Comparison of ENCODE assay signal across 20 cellular contexts in the genomic region with DNA sequence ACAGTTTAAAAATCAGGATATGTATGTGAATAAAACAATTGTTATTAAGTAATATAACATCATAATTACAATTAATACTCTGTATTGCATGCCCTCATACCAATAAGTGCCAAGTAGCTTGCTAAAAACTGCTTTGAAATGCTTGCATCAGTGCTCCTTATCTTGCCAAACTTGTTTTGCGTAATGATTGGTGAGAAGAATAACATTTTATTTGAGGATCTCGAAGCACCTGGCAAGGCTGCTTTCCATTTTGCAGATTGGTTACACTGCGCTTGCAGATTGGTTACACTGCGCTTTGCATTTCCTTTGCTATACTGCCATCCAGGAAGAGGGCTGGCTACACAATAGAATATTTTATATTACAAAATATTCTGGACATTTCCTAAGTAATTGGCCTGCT. TPM values are rescaled to one million over a fixed set of nuclear protein-coding genes. Genes with fewer than 3 reads are reported as not detected.
DNase-seq lines count a peak whose midpoint lies in the region; ATAC-seq, FAIRE-seq and TF ChIP-seq lines count a peak whose summit lies in the region.
"Had no signal": no experiment of that assay in that cellular context is flagged by ENCODE, and none has a peak within 500 bp of the region (broad histone marks: within the 10 kb centered on the region; RNA-seq: fewer than 3 reads in every experiment).

No MANE protein-coding gene starts in this region.

- H3K27ac Mint-ChIP-seq in mesothelial cell of epicardium, result peak overlapping the region; percentile 71
- H3K27ac Mint-ChIP-seq: activated naive CD8-positive, alpha-beta T cell treated with anti-CD3 and anti-CD28 coated beads, Interleukin-2, amount 10 ng/mL, durations not matched to agents 7 days and 5 days; dendritic cell treated with granulocyte-macrophage colony-stimulating factor and Interleukin-4, amounts not matched to agents 40 ng/mL and 50 ng/mL, for 4 days; HFFc6; T-helper 1 cell treated with Interleukin-12 subunit alpha and Interleukin-12 subunit beta and Interleukin-4 antibody, amounts not matched to agents 30 μg/mL and 1 μg/mL, for 36 hours had no signal

- H4K20me1 ChIP-seq in HepG2 (ENCODE audit: insufficient read depth, low read length), result no peaks in the 10 kb centered on the region
- H4K20me1 ChIP-seq in PC-3 (ENCODE audit: low read length), result no peaks in the 10 kb centered on the region

- TF ChIP-seq RAD21 in liver (IDR thresholded peaks at IDR 0.05) (no peak), HepG2 (CRISPR knock-in tag; IDR thresholded peaks at IDR 0.05) (no peak)

- H3K27me3 ChIP-seq in liver (ENCODE audit: control insufficient read depth in 4 of 4, insufficient read depth in 4 of 4, low read length in 3 of 4) (no peaks in the 10 kb centered on the region), HepG2 (ENCODE audit: control insufficient read depth in 1 of 2, insufficient read depth in 2 of 2, low read length in 2 of 2) (peaks cover 0 to 13% of the 10 kb centered on the region in 2 experiments; a peak in 2 of 5 replicates), PC-3 (ENCODE audit: low read length) (no peaks in the 10 kb centered on the region), WERI-Rb-1 (ENCODE audit: insufficient read depth, low read depth, severe bottlenecking) (no peaks in the 10 kb centered on the region)
- H3K27me3 ChIP-seq: upper lobe of right lung had no signal

- no peak for TF ChIP-seq POLR2A in HepG2 (IDR thresholded peaks at IDR 0.05; ENCODE audit: insufficient read depth in 1 of 2, low read depth in 2 of 2, low read length in 2 of 2)

- no peaks in the 10 kb centered on the region for H3F3A ChIP-seq in PC-3 (ENCODE audit: low read length, unreplicated experiment)

- H3K9ac ChIP-seq in liver (ENCODE audit: low read depth in 1 of 2, low read length in 2 of 2), result no peak overlapping the region
- H3K9ac ChIP-seq in HepG2 (ENCODE audit: insufficient read depth, low read depth, low read length), result no peak overlapping the region
- no peak overlapping the region for H3K9ac ChIP-seq in PC-3 (ENCODE audit: low read length)

- H3K4me1 Mint-ChIP-seq in mesothelial cell of epicardium, result peaks cover 16% of the 10 kb centered on the region

- in situ Hi-C loops in HepG2 (cut with HindIII; ENCODE audit: extremely low pct_ligation_motif_present, low pct_unique_long_range_greater_than_20kb), result no loop called here

- no peak overlapping the region for H3K4me2 ChIP-seq in HepG2 (ENCODE audit: low read depth, low read length)
- H3K4me2 ChIP-seq in PC-3 (ENCODE audit: low read length), result no peak overlapping the region

- H3K4me3 Mint-ChIP-seq in mesothelial cell of epicardium, result no peak overlapping the region
- H3K4me3 Mint-ChIP-seq: activated naive CD8-positive, alpha-beta T cell treated with anti-CD3 and anti-CD28 coated beads, Interleukin-2, amount 10 ng/mL, durations not matched to agents 7 days and 5 days; dendritic cell treated with granulocyte-macrophage colony-stimulating factor and Interleukin-4, amounts not matched to agents 40 ng/mL and 50 ng/mL, for 4 days; T-helper 1 cell treated with Interleukin-12 subunit alpha and Interleukin-12 subunit beta and Interleukin-4 antibody, amounts not matched to agents 30 μg/mL and 1 μg/mL, for 36 hours had no signal

- POLR2A ChIA-PET in HepG2 (lab: Yijun Ruan, JAX) (no interaction called here), PC-3 (lab: Charles Lee; ENCODE audit: unreplicated experiment) (no interaction called here)

- CTCF ChIA-PET in HepG2 (lab: Yijun Ruan, JAX; ENCODE audit: low intra/inter-chr PET ratio, low total read pairs) (no interaction called here), PC-3 (lab: Charles Lee) (no interaction called here)

- ATAC-seq in HepG2 (no peak), PC-3 (no peak), HG03457 (IDR thresholded peaks at IDR 0.05; ENCODE audit: unreplicated experiment) (no peak)
- ATAC-seq: left lung; right cardiac atrium; stimulated activated naive CD8-positive, alpha-beta T cell treated with anti-CD3 and anti-CD28 coated beads, Interleukin-15, Interleukin-2, amounts not matched to agents 100 U/mL and 50 U/mL, for 24 hours; upper lobe of right lung had no signal

- H3K36me3 ChIP-seq in liver (ENCODE audit: control insufficient read depth in 4 of 4, insufficient read depth in 3 of 4, low read depth in 1 of 4, low read length in 3 of 4) (no peaks in the 10 kb centered on the region), HepG2 (replicated peaks in 1 of 2; ENCODE audit: control insufficient read depth in 1 of 2, insufficient read depth in 2 of 2, low read length in 2 of 2) (no peaks in the 10 kb centered on the region), PC-3 (ENCODE audit: low read depth, low read length) (no peaks in the 10 kb centered on the region), WERI-Rb-1 (no peaks in the 10 kb centered on the region)
- H3K36me3 ChIP-seq: left lung, upper lobe of right lung had no signal

- H3K79me2 ChIP-seq in HepG2 (ENCODE audit: insufficient read depth, low read length) (no peaks in the 10 kb centered on the region), PC-3 (ENCODE audit: low read length) (0 out of 2 replicates have a peak, but pooled peaks cover 5% of the 10 kb centered on the region)

- H3K4me3 ChIP-seq in liver (ENCODE audit: low read depth in 1 of 3, low read length in 3 of 3) (no peak overlapping the region), HepG2 (replicated peaks in 1 of 3; ENCODE audit: insufficient read depth in 1 of 3, low read depth in 2 of 3, low read length in 3 of 3) (no peak overlapping the region), PC-3 (ENCODE audit: low read length) (no peak overlapping the region), WERI-Rb-1 (ENCODE audit: low read depth, low read length) (no peak overlapping the region)
- H3K4me3 ChIP-seq: upper lobe of right lung had no signal

- TF ChIP-seq EP300 in HepG2 (IDR thresholded peaks at IDR 0.05; ENCODE audit: low read depth in 2 of 2, low read length in 2 of 2) (no peak), HepG2 (CRISPR knock-in tag; IDR thresholded peaks at IDR 0.05; ENCODE audit: borderline replicate concordance) (no peak)

- H3K36me3 Mint-ChIP-seq in mesothelial cell of epicardium, result peaks cover 11% of the 10 kb centered on the region

- no peak overlapping the region for H3K27ac ChIP-seq in liver (ENCODE audit: low read depth in 1 of 2, low read length in 2 of 2)
- no peak overlapping the region for H3K27ac ChIP-seq in HepG2 (ENCODE audit: extremely low read length, insufficient read depth, low read length)
- H3K27ac ChIP-seq in PC-3 (ENCODE audit: low read length), result no peak overlapping the region
- no peak overlapping the region for H3K27ac ChIP-seq in WERI-Rb-1

- TF ChIP-seq CTCF in liver (IDR thresholded peaks at IDR 0.05; ENCODE audit: low read depth, low read length, missing input control), result no peak
- no peak for TF ChIP-seq CTCF in HepG2 (CRISPR knock-in tag; IDR thresholded peaks at IDR 0.05)
- TF ChIP-seq CTCF in PC-3 (conservative IDR thresholded peaks at IDR 0.05; ENCODE audit: low read depth, low read length), result no peak
- TF ChIP-seq CTCF in mesothelial cell of epicardium (IDR thresholded peaks at IDR 0.05; ENCODE audit: unreplicated experiment), result no peak
- TF ChIP-seq CTCF in WERI-Rb-1 (IDR thresholded peaks at IDR 0.05; ENCODE audit: low read depth, low read length), result no peak

- H3K9me3 ChIP-seq in liver (ENCODE audit: control insufficient read depth in 4 of 4, low read length in 3 of 4) (peaks cover 0 to 4% (median 0%) of the 10 kb centered on the region in 4 donors), HepG2 (ENCODE audit: low read length) (peaks cover 11% of the 10 kb centered on the region), PC-3 (ENCODE audit: low read length) (0 out of 2 replicates have a peak, but pooled peaks cover 4% of the 10 kb centered on the region), WERI-Rb-1 (ENCODE audit: severe bottlenecking) (peaks cover 6% of the 10 kb centered on the region)
- H3K9me3 ChIP-seq: upper lobe of right lung had no signal

- H2AFZ ChIP-seq in HepG2 (ENCODE audit: low read length) (no peak overlapping the region), PC-3 (ENCODE audit: low read length) (peak overlapping the region; percentile 82; the same call in 1 of the 2 replicates)

- BruUV-seq in HepG2 (replicated peaks; lab: Mats Ljungman, UMichigan) (no TSS peak), PC-3 (replicated peaks; lab: Mats Ljungman, UMichigan) (no TSS peak)

- 27% methylated on average over 4 of the region's 4 CpGs for WGBS in liver
- 73% methylated on average over 4 of the region's 4 CpGs for WGBS in HepG2 (ENCODE audit: low lambda C conversion rate)

- peaks cover 15% of the 10 kb centered on the region for H3K9me3 Mint-ChIP-seq in mesothelial cell of epicardium

- DNase-seq in HepG2 (ENCODE audit: low spot score), result no peak
- peak; percentile 31 for DNase-seq in PC-3
- DNase-seq in mesothelial cell of epicardium (ENCODE audit: low spot score in 2 of 2, unreplicated experiment in 2 of 2), result no peak
- no peak for DNase-seq in WERI-Rb-1
- no peak for DNase-seq in HuH-7.5 (ENCODE audit: low spot score)
- DNase-seq: activated naive CD8-positive, alpha-beta T cell treated with anti-CD3 and anti-CD28 coated beads, Interleukin-2, amount 10 ng/mL, durations not matched to agents 7 days and 5 days; erythroblast; HFFc6; Kasumi-1; left lung; NCI-H446; nucleus accumbens; right cardiac atrium; SHP77 treated with DMSO at 0.1 percent for 48 hours; stimulated activated naive CD8-positive, alpha-beta T cell treated with anti-CD3 and anti-CD28 coated beads, Interleukin-15, Interleukin-2, amounts not matched to agents 100 U/mL and 50 U/mL, for 24 hours; upper lobe of right lung had no signal

- H3K9me2 ChIP-seq in PC-3 (replicated peaks; ENCODE audit: low read length), result no peaks in the 10 kb centered on the region

- H3K4me1 ChIP-seq in liver (ENCODE audit: control insufficient read depth in 4 of 4, insufficient read depth in 4 of 4, low read length in 3 of 4), result peaks cover 2 to 16% (median 15%) of the 10 kb centered on the region in 4 donors
- H3K4me1 ChIP-seq in HepG2 (ENCODE audit: insufficient read depth, low read length), result 0 out of 2 replicates have a peak, but pooled peaks cover 9% of the 10 kb centered on the region
- peaks cover 10% of the 10 kb centered on the region for H3K4me1 ChIP-seq in PC-3 (ENCODE audit: insufficient read depth, low read length)

- no peak for FAIRE-seq in HepG2 (lab: Jason Lieb, UNC)

- no peaks in the 10 kb centered on the region for H3K27me3 Mint-ChIP-seq in mesothelial cell of epicardium (ENCODE audit: low read depth)

- intact Hi-C loops in HepG2 (cut with micrococcal nuclease; ENCODE audit: unreplicated experiment) (no loop called here), PC-3 (cut with micrococcal nuclease) (no loop called here)

RNA-seq across cellular contexts. Expression of gene PBX1, which starts 1.7 kb away (rescaled TPM):
- total RNA-seq in liver, result 10 to 100 TPM in 1 of 2 donors, 1 to 10 TPM in 1; 7.6 to 17.3 TPM
- polyA plus RNA-seq in liver, result 1 to 10 TPM; 2.2 to 2.5 TPM
- total RNA-seq in HepG2 (2016; rRNA removed; fragmentation: Illumina TruSeq; extraction: Trizol), result not detected in 2 replicates
- not detected in 2 replicates for total RNA-seq in HepG2 (2016; cell fraction: cytosol; rRNA removed; fragmentation: Illumina TruSeq; extraction: Trizol; ENCODE audit: low read depth)
- total RNA-seq in HepG2 (2016; cell fraction: insoluble cytoplasmic fraction; rRNA removed; fragmentation: Illumina TruSeq; extraction: Trizol), result not detected in 2 replicates
- 0.03 TPM in 1 of 2 replicates, not detected in the other for total RNA-seq in HepG2 (2016; cell fraction: membrane; rRNA removed; fragmentation: Illumina TruSeq; extraction: Trizol)
- not detected in 2 replicates for total RNA-seq in HepG2 (2016; cell fraction: nucleus; rRNA removed; fragmentation: Illumina TruSeq; extraction: Trizol)
- polyA plus RNA-seq in HepG2 (2011; rRNA removed), result 0.24 TPM in 1 of 2 replicates, not detected in the other
- under 0.01 and 0.01 TPM in 2 replicates for polyA plus RNA-seq in HepG2 (2011; cell fraction: cytosol; rRNA removed)
- polyA plus RNA-seq in HepG2 (2011; cell fraction: nucleus; rRNA removed), result not detected in 2 replicates
- 0.03 and 0.09 TPM in 2 replicates for polyA plus RNA-seq in HepG2 (2012)
- polyA plus RNA-seq in HepG2 (2016; cell fraction: cytosol; fragmentation: Illumina TruSeq; extraction: Trizol; ENCODE audit: low read depth), result 0.08 TPM in 1 of 2 replicates, not detected in the other
- polyA plus RNA-seq in HepG2 (2016; cell fraction: insoluble cytoplasmic fraction; fragmentation: Illumina TruSeq; extraction: Trizol; ENCODE audit: low read depth), result 0.15 TPM in 1 of 2 replicates, not detected in the other
- polyA plus RNA-seq in HepG2 (2016; cell fraction: membrane; fragmentation: Illumina TruSeq; extraction: Trizol; ENCODE audit: low read depth), result 0.18 TPM in 1 of 2 replicates, not detected in the other
- not detected in 2 replicates for polyA plus RNA-seq in HepG2 (2016; cell fraction: nucleus; fragmentation: Illumina TruSeq; extraction: Trizol; ENCODE audit: insufficient read depth, low read depth)
- 68.0 TPM in 1 of 2 replicates, not detected in the other for polyA minus RNA-seq in HepG2 (2011; rRNA and poly(A)+ RNA removed; ENCODE audit: low replicate concordance)
- polyA minus RNA-seq in HepG2 (2011; cell fraction: cytosol; rRNA and poly(A)+ RNA removed), result 0.30 TPM in 1 of 2 replicates, not detected in the other
- polyA minus RNA-seq in HepG2 (2011; cell fraction: nucleus; rRNA and poly(A)+ RNA removed), result 0.12 and 0.13 TPM in 2 replicates
- total RNA-seq in PC-3 (2014; rRNA removed), result 8.4 and 9.8 TPM in 2 replicates
- total RNA-seq in mesothelial cell of epicardium, result 699 to 723 TPM (median 719 TPM) in 3 replicates

Comparison
In these comparisons a context has a peak if more than half of its experiments do, and no peak if none do; other contexts are left out.
1. RNA of gene PBX1, which starts 1.7 kb away (total RNA-seq): 699 to 723 TPM in mesothelial cell of epicardium; 7.6 to 17.3 TPM in liver, 8.4 to 9.8 TPM in PC-3 and 0.03 TPM in HepG2; every median in the first group is over 10 times any median in the second.